ENCODE assay signal across 24 cellular contexts in genomic region chr5:110803467-110804326, GRCh38.
"Had no signal": no experiment of that assay in that cellular context is flagged by ENCODE, and none has a peak within 500 bp of the region (broad histone marks: within the 10 kb centered on the region; RNA-seq: fewer than 3 reads in every experiment).

No MANE protein-coding gene starts in this region.

- H3K4me2 ChIP-seq: SK-N-SH had no signal

- H3K4me1 ChIP-seq: adrenal gland had no signal

- H3K27me3 ChIP-seq: adrenal gland, SJCRH30 had no signal

- H3K9me3 ChIP-seq: adrenal gland, SJCRH30 had no signal

- H3K9ac ChIP-seq: SK-N-SH had no signal

- DNase-seq: activated CD4-positive, alpha-beta memory T cell treated with anti-CD3 and anti-CD28 coated beads for 36 hours; activated CD4-positive, alpha-beta T cell treated with anti-CD3 and anti-CD28 coated beads, Interleukin-2, amount 10 ng/mL, durations not matched to agents 7 days and 5 days; activated CD4-positive, CD25-positive, alpha-beta regulatory T cell; activated CD8-positive, alpha-beta memory T cell treated with anti-CD3 and anti-CD28 coated beads for 24 hours; activated naive CD4-positive, alpha-beta T cell treated with anti-CD3 and anti-CD28 coated beads, Interleukin-2, amount 50 U/mL, for 16 hours; activated naive CD8-positive, alpha-beta T cell treated with anti-CD3 and anti-CD28 coated beads, Interleukin-2, amount 10 ng/mL, durations not matched to agents 7 days and 5 days; activated T-cell treated with anti-CD3 and anti-CD28 coated beads, Interleukin-2, amount 50 U/mL, for 48 hours; adrenal gland; anterior cingulate cortex; NCI-H1105; NCI-H1436; NCI-H1694 treated with DMSO at 0.1 percent for 48 hours; NCI-H2029 treated with DMSO at 0.1 percent for 48 hours; NCI-H345; NCI-H510A; NCI-H526 treated with DMSO at 0.1 percent for 48 hours; NK-92 treated with Interleukin-12 subunit alpha and Interleukin-12 subunit beta, amount 100 ng/mL, for 24 hours; Right ventricle myocardium superior; RPMI8226; SJCRH30; SK-N-SH; T-helper 1 cell had no signal

- H3K36me3 ChIP-seq: adrenal gland, SJCRH30 had no signal

- H3K4me3 ChIP-seq: adrenal gland, SJCRH30 had no signal

- H3K27ac ChIP-seq: adrenal gland, SJCRH30, VCaP had no signal

- ATAC-seq: Panc1 had no signal
